ENCODE assay signal across 8 cellular contexts in the genomic region with DNA sequence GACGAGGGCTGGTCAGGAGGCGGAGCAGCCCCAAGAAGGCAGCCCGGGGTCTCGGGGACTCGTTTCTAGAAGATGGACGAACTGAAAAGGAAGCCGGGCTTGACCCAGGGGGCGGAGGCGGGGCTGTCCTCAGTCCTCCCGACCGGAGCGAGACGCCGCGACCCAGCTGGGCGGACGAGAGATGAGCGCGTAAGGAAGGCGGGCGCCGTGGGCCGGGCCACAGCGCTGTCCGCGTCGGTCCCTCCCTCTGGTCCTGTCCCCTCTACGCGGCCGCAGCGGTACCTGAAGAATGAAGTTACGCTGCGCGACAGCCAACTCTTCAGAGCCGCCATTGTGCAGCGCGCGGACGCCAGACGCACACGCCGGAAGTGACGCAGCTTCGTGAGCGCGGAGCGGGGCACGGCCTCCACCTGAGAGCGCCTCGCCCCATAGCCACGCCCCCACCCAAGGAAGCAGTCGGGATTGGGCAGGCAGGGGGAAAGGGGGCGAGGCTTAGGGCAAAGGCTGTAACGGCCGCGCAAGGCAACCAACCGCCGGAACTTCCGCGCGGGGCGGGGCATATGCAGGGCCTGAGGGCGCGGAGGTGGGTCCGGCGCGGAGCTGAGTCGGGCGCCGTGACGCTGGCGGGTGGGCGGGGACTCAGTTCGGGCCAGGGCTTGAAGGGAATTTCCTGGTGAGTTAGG.
DNase-seq lines count a peak whose midpoint lies in the region; ATAC-seq and FAIRE-seq lines count a peak whose summit lies in the region.

DIABLO (minus strand) TSS at position 370 of the 683 bp plus-strand sequence; CDS start at position 332, 38 bp downstream.

- FAIRE-seq in HTR-8/SVneo (lab: Jason Lieb, UNC) = peak; percentile 99

- H3K27me3 Mint-ChIP-seq in effector memory CD8-positive, alpha-beta T cell = no peaks in the 10 kb centered on the region
- H3K27me3 Mint-ChIP-seq in memory B cell = no peaks in the 10 kb centered on the region

- H3K36me3 Mint-ChIP-seq in effector memory CD8-positive, alpha-beta T cell (ENCODE audit: insufficient read depth) = peaks cover 65% of the 10 kb centered on the region
- H3K36me3 Mint-ChIP-seq in memory B cell = peaks cover 14% of the 10 kb centered on the region

- peak within 1 kb of the TSS; percentile 85 to 94 for H3K4me3 Mint-ChIP-seq in effector memory CD8-positive, alpha-beta T cell
- H3K4me3 Mint-ChIP-seq in memory B cell = peak within 1 kb of the TSS; percentile 95

- peak within 1 kb of the TSS; percentile 95 to 98 for H3K27ac Mint-ChIP-seq in effector memory CD8-positive, alpha-beta T cell
- peak within 1 kb of the TSS; percentile 95 for H3K27ac Mint-ChIP-seq in memory B cell

- peak; percentile 93 for DNase-seq in COLO829 (ENCODE audit: low spot score)
- peak; percentile 98 for DNase-seq in HTR-8/SVneo (ENCODE audit: insufficient read length, low spot score)
- DNase-seq in NOMO-1 treated with dmso at 0.1 percent for 144 hours (lab: John Stamatoyannopoulos, UW; ENCODE audit: unreplicated experiment) = peak; percentile 99
- DNase-seq in activated CD8-positive, alpha-beta memory T cell treated with anti-CD3 and anti-CD28 coated beads for 48 hours (ENCODE audit: low read depth in 2 of 3, low spot score in 2 of 3) = peak; percentile 97 to 100 (median 97)
- peak; percentile 98 to 100 (median 99) for DNase-seq in effector memory CD8-positive, alpha-beta T cell
- DNase-seq in memory B cell (ENCODE audit: low spot score in 2 of 2) = peak; percentile 96 to 100
- peak; percentile 99 for DNase-seq in stimulated activated CD8-positive, alpha-beta memory T cell treated with anti-CD3 and anti-CD28 coated beads, Interleukin-12 subunit alpha, Interleukin-12 subunit beta, amount 100 ng/mL, for 24 hours (ENCODE audit: extremely low read depth)

- ATAC-seq in GM21367 (IDR thresholded peaks at IDR 0.05; ENCODE audit: unreplicated experiment) (peak; percentile 88), memory B cell (ENCODE audit: low read depth) (peak; percentile 84)
- ATAC-seq in effector memory CD8-positive, alpha-beta T cell (replicated peaks) = peak; percentile 77

- peaks cover 41 to 42% of the 10 kb centered on the region in 2 donors for H3K4me1 Mint-ChIP-seq in effector memory CD8-positive, alpha-beta T cell (ENCODE audit: low read depth in 2 of 2)
- H3K4me1 Mint-ChIP-seq in memory B cell = peaks cover 8% of the 10 kb centered on the region

- no peaks in the 10 kb centered on the region for H3K9me3 Mint-ChIP-seq in effector memory CD8-positive, alpha-beta T cell
- H3K9me3 Mint-ChIP-seq in memory B cell = no peaks in the 10 kb centered on the region

Comparison
In these comparisons a context has a peak if more than half of its experiments do, and no peak if none do; other contexts are left out.
1. Peak in every context shown above with its lines: DNase-seq and ATAC-seq.